Comparison of ENCODE assay signal across 9 cellular contexts in the genomic region with DNA sequence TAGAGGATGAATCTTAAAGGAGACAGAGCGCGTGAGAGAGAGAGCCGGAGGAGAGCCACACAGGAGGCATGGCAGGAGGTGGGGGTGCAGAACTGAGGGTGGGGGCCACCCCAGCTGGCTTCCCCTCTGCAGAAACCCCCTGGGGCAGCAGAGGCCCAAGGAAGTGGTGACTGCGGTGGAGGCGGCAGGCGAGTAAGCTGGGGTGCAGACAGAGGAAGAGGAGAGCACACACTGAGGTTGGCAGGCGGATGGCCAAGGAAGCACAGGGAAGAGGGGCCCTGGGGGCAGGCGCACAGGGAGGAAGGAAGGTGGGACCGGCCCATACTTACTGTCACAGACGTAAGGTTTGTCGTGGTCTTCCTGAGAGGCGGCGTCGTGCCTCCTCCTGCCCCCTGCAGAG.
DNase-seq lines count a peak whose midpoint lies in the region; ATAC-seq lines count a peak whose summit lies in the region.
"Had no signal": no experiment of that assay in that cellular context is flagged by ENCODE, and none has a peak within 500 bp of the region (broad histone marks: within the 10 kb centered on the region; RNA-seq: fewer than 3 reads in every experiment).

No MANE protein-coding gene starts in this region.

- H3K36me3 Mint-ChIP-seq in activated CD4-positive, alpha-beta T cell treated with anti-CD3 and anti-CD28 coated beads, Interleukin-2, amount 10 ng/mL, durations not matched to agents 7 days and 5 days (ENCODE audit: low read depth), result peaks cover 4% of the 10 kb centered on the region
- H3K36me3 Mint-ChIP-seq in T-helper 17 cell (ENCODE audit: low read depth), result no peaks in the 10 kb centered on the region
- H3K36me3 Mint-ChIP-seq in central memory CD8-positive, alpha-beta T cell (ENCODE audit: insufficient read depth), result peaks cover 5% of the 10 kb centered on the region
- peaks cover 14% of the 10 kb centered on the region for H3K36me3 Mint-ChIP-seq in stimulated activated memory B cell treated with anti-CD40 and anti-IgM and Interleukin-4, amounts not matched to agents 10 μg/mL and 1 μg/mL and 100 μg/mL, for 72 hours

- peaks cover 51% of the 10 kb centered on the region for H3K4me1 Mint-ChIP-seq in activated CD4-positive, alpha-beta T cell treated with anti-CD3 and anti-CD28 coated beads, Interleukin-2, amount 10 ng/mL, durations not matched to agents 7 days and 5 days
- peaks cover 20% of the 10 kb centered on the region for H3K4me1 Mint-ChIP-seq in T-helper 17 cell
- peaks cover 50% of the 10 kb centered on the region for H3K4me1 Mint-ChIP-seq in central memory CD8-positive, alpha-beta T cell
- peaks cover 51% of the 10 kb centered on the region for H3K4me1 Mint-ChIP-seq in stimulated activated memory B cell treated with anti-CD40 and anti-IgM and Interleukin-4, amounts not matched to agents 10 μg/mL and 1 μg/mL and 100 μg/mL, for 72 hours

- no peak overlapping the region for H3K4me3 Mint-ChIP-seq in activated CD4-positive, alpha-beta T cell treated with anti-CD3 and anti-CD28 coated beads, Interleukin-2, amount 10 ng/mL, durations not matched to agents 7 days and 5 days
- peak overlapping the region; percentile 74 for H3K4me3 Mint-ChIP-seq in T-helper 17 cell
- peak overlapping the region; percentile 67 for H3K4me3 Mint-ChIP-seq in central memory CD8-positive, alpha-beta T cell
- peak overlapping the region; percentile 64 for H3K4me3 Mint-ChIP-seq in stimulated activated memory B cell treated with anti-CD40 and anti-IgM and Interleukin-4, amounts not matched to agents 10 μg/mL and 1 μg/mL and 100 μg/mL, for 72 hours

- peak; percentile 58 for DNase-seq in activated CD4-positive, alpha-beta T cell treated with anti-CD3 and anti-CD28 coated beads, Interleukin-2, amount 10 ng/mL, durations not matched to agents 7 days and 5 days
- no peak for DNase-seq in activated CD4-positive, alpha-beta T cell treated with anti-CD3 and anti-CD28 coated beads for 1 hour
- DNase-seq in T-helper 17 cell (peak in 1 of 3 donors; percentile 12), NCI-H1694 (lab: John Stamatoyannopoulos, UW) (no peak), HuH-7.5 (ENCODE audit: low spot score) (no peak)
- peak; percentile 18 to 41 for DNase-seq in central memory CD8-positive, alpha-beta T cell (ENCODE audit: low spot score in 2 of 2)
- DNase-seq: HCEC 1CT had no signal

- peaks cover 3% of the 10 kb centered on the region for H3K27me3 Mint-ChIP-seq in activated CD4-positive, alpha-beta T cell treated with anti-CD3 and anti-CD28 coated beads, Interleukin-2, amount 10 ng/mL, durations not matched to agents 7 days and 5 days
- no peaks in the 10 kb centered on the region for H3K27me3 Mint-ChIP-seq in T-helper 17 cell
- H3K27me3 Mint-ChIP-seq in central memory CD8-positive, alpha-beta T cell, result no peaks in the 10 kb centered on the region
- H3K27me3 Mint-ChIP-seq in stimulated activated memory B cell treated with anti-CD40 and anti-IgM and Interleukin-4, amounts not matched to agents 10 μg/mL and 1 μg/mL and 100 μg/mL, for 72 hours, result no peaks in the 10 kb centered on the region

- peak overlapping the region; percentile 73 for H3K27ac Mint-ChIP-seq in activated CD4-positive, alpha-beta T cell treated with anti-CD3 and anti-CD28 coated beads, Interleukin-2, amount 10 ng/mL, durations not matched to agents 7 days and 5 days
- H3K27ac Mint-ChIP-seq in T-helper 17 cell, result peak overlapping the region; percentile 71
- peak overlapping the region; percentile 50 for H3K27ac Mint-ChIP-seq in central memory CD8-positive, alpha-beta T cell (ENCODE audit: low read depth)
- H3K27ac Mint-ChIP-seq in stimulated activated memory B cell treated with anti-CD40 and anti-IgM and Interleukin-4, amounts not matched to agents 10 μg/mL and 1 μg/mL and 100 μg/mL, for 72 hours, result peak overlapping the region; percentile 65

- CTCF ChIA-PET in activated CD4-positive, alpha-beta T cell treated with anti-CD3 and anti-CD28 coated beads, Interleukin-2, amount 10 ng/mL, durations not matched to agents 7 days and 5 days (lab: Charles Lee), result interaction anchor here (0.6 kb wide), 1 partner anchor 207 kb away, joined by 4 read pairs; no protein-coding TSS in a partner anchor

- POLR2A ChIA-PET in activated CD4-positive, alpha-beta T cell treated with anti-CD3 and anti-CD28 coated beads, Interleukin-2, amount 10 ng/mL, durations not matched to agents 7 days and 5 days (lab: Charles Lee), result no interaction called here

- no peaks in the 10 kb centered on the region for H3K9me3 Mint-ChIP-seq in activated CD4-positive, alpha-beta T cell treated with anti-CD3 and anti-CD28 coated beads, Interleukin-2, amount 10 ng/mL, durations not matched to agents 7 days and 5 days
- no peaks in the 10 kb centered on the region for H3K9me3 Mint-ChIP-seq in central memory CD8-positive, alpha-beta T cell
- H3K9me3 Mint-ChIP-seq in stimulated activated memory B cell treated with anti-CD40 and anti-IgM and Interleukin-4, amounts not matched to agents 10 μg/mL and 1 μg/mL and 100 μg/mL, for 72 hours, result no peaks in the 10 kb centered on the region

- ATAC-seq in T-helper 17 cell (peak; percentile 84), HG03175 (IDR thresholded peaks at IDR 0.05; ENCODE audit: unreplicated experiment) (no peak)
- peak; percentile 71 for ATAC-seq in central memory CD8-positive, alpha-beta T cell (replicated peaks; ENCODE audit: extremely low read depth, poor library complexity, severe bottlenecking)
- ATAC-seq in stimulated activated memory B cell treated with anti-CD40 and anti-IgM and Interleukin-4, amounts not matched to agents 10 μg/mL and 1 μg/mL and 100 μg/mL, for 72 hours, result peak; percentile 93

- H3K9me3 ChIP-seq in T-helper 17 cell (ENCODE audit: control insufficient read depth, low read length, poor library complexity, severe bottlenecking), result no peaks in the 10 kb centered on the region

Comparison
In these comparisons a context has a peak if more than half of its experiments do, and no peak if none do; other contexts are left out.
1. DNase-seq: peak in activated CD4-positive, alpha-beta T cell treated with anti-CD3 and anti-CD28 coated beads, Interleukin-2, amount 10 ng/mL, durations not matched to agents 7 days and 5 days (single experiment) and central memory CD8-positive, alpha-beta T cell (2 of 2); none in activated CD4-positive, alpha-beta T cell treated with anti-CD3 and anti-CD28 coated beads for 1 hour (single experiment), NCI-H1694 (single experiment) and HuH-7.5 (single experiment).
2. Peak in every context shown above with its lines, with median percentiles within 50 percentile points of each other: H3K27ac Mint-ChIP-seq.